9 cellular contexts compared by ENCODE assay signal in genomic region chr10:119316729-119317097, GRCh38.
A peak's percentile ranks its signal among the peaks of the same experiment; 100 is the strongest.
DNase-seq lines count a peak whose midpoint lies in the region; ATAC-seq and TF ChIP-seq lines count a peak whose summit lies in the region.
"Had no signal": no experiment of that assay in that cellular context is flagged by ENCODE, and none has a peak within 500 bp of the region (broad histone marks: within the 10 kb centered on the region; RNA-seq: fewer than 3 reads in every experiment).

No MANE protein-coding gene starts in this region.

- no peak for ATAC-seq in GM18502 (IDR thresholded peaks at IDR 0.05; ENCODE audit: poor library complexity, unreplicated experiment)

- no peaks in the 10 kb centered on the region for H3K36me3 ChIP-seq in rectal smooth muscle tissue (ENCODE audit: control insufficient read depth, insufficient read depth, low read length)

- DNase-seq in ELF-1 (ENCODE audit: low read depth, low spot score) (peak; percentile 83), epithelial cell of proximal tubule (ENCODE audit: low read depth) (peak; percentile 53), OCI-M1 (lab: John Stamatoyannopoulos, UW) (no peak), occipital lobe (lab: John Stamatoyannopoulos, UW) (no peak)
- DNase-seq in stimulated activated CD4-positive, alpha-beta T cell treated with anti-CD3 and anti-CD28 coated beads, Interleukin-4, amount 100 ng/mL, for 1 hour = no peak
- DNase-seq: activated CD4-positive, alpha-beta T cell treated with anti-CD3 and anti-CD28 coated beads for 1 hour had no signal

- peaks cover 24% of the 10 kb centered on the region for H3K4me1 ChIP-seq in rectal smooth muscle tissue (ENCODE audit: control insufficient read depth, insufficient read depth, low read length)

- no peak for TF ChIP-seq CTCF in epithelial cell of proximal tubule (conservative IDR thresholded peaks at IDR 0.05; ENCODE audit: low read depth, low read length)

- no peaks in the 10 kb centered on the region for H3K27me3 ChIP-seq in rectal smooth muscle tissue (ENCODE audit: control insufficient read depth, insufficient read depth, low read length)

- H3K27ac ChIP-seq in rectal smooth muscle tissue (ENCODE audit: low read depth, low read length) = peak overlapping the region; percentile 48

- no peak overlapping the region for H3K9ac ChIP-seq in rectal smooth muscle tissue (ENCODE audit: low read length)

- H3K4me3 ChIP-seq in epithelial cell of proximal tubule (ENCODE audit: low read depth, low read length) = no peak overlapping the region
- H3K4me3 ChIP-seq in rectal smooth muscle tissue (ENCODE audit: low read length) = no peak overlapping the region

TF ChIP-seq in PFSK-1, 5 proteins besides CTCF, POLR2A, EP300 and RAD21:
- TF ChIP-seq TAF1 (IDR thresholded peaks at IDR 0.05; ENCODE audit: borderline replicate concordance, insufficient read depth, low read length) (no peak), SIN3A (IDR thresholded peaks at IDR 0.05; ENCODE audit: borderline replicate concordance, insufficient read depth, low read length) (peak; percentile 75; the same call in 1 of the 2 replicates), POLR2AphosphoS5 (IDR thresholded peaks at IDR 0.05; ENCODE audit: low read depth, low read length) (no peak)
- TF ChIP-seq, protein P1, sequence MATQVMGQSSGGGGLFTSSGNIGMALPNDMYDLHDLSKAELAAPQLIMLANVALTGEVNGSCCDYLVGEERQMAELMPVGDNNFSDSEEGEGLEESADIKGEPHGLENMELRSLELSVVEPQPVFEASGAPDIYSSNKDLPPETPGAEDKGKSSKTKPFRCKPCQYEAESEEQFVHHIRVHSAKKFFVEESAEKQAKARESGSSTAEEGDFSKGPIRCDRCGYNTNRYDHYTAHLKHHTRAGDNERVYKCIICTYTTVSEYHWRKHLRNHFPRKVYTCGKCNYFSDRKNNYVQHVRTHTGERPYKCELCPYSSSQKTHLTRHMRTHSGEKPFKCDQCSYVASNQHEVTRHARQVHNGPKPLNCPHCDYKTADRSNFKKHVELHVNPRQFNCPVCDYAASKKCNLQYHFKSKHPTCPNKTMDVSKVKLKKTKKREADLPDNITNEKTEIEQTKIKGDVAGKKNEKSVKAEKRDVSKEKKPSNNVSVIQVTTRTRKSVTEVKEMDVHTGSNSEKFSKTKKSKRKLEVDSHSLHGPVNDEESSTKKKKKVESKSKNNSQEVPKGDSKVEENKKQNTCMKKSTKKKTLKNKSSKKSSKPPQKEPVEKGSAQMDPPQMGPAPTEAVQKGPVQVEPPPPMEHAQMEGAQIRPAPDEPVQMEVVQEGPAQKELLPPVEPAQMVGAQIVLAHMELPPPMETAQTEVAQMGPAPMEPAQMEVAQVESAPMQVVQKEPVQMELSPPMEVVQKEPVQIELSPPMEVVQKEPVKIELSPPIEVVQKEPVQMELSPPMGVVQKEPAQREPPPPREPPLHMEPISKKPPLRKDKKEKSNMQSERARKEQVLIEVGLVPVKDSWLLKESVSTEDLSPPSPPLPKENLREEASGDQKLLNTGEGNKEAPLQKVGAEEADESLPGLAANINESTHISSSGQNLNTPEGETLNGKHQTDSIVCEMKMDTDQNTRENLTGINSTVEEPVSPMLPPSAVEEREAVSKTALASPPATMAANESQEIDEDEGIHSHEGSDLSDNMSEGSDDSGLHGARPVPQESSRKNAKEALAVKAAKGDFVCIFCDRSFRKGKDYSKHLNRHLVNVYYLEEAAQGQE (IDR thresholded peaks at IDR 0.05; ENCODE audit: insufficient read depth in 1 of 2, low read depth in 2 of 2, low read length in 2 of 2) = no peak

Comparison
In these comparisons a context has a peak if more than half of its experiments do, and no peak if none do; other contexts are left out.
1. DNase-seq: peak in ELF-1 (single experiment) and epithelial cell of proximal tubule (single experiment); none in OCI-M1 (single experiment), occipital lobe (single experiment) and stimulated activated CD4-positive, alpha-beta T cell treated with anti-CD3 and anti-CD28 coated beads, Interleukin-4, amount 100 ng/mL, for 1 hour (single experiment).